ENCODE assay signal across 14 cellular contexts in genomic region chr6:18551228-18551627, GRCh38.
DNase-seq lines count a peak whose midpoint lies in the region; ATAC-seq, FAIRE-seq and TF ChIP-seq lines count a peak whose summit lies in the region.
"Had no signal": no experiment of that assay in that cellular context is flagged by ENCODE, and none has a peak within 500 bp of the region (broad histone marks: within the 10 kb centered on the region; RNA-seq: fewer than 3 reads in every experiment).

No MANE protein-coding gene starts in this region.

- H3K9ac ChIP-seq in mammary epithelial cell (ENCODE audit: insufficient read depth, low read length), result no peak overlapping the region
- no peak overlapping the region for H3K9ac ChIP-seq in keratinocyte (ENCODE audit: control insufficient read depth, extremely low read depth, insufficient read depth, low read length)

- intact Hi-C loops in mammary epithelial cell (cut with micrococcal nuclease), result no loop called here

- H2AFZ ChIP-seq in mammary epithelial cell (ENCODE audit: low read depth, low read length) (no peak overlapping the region), keratinocyte (ENCODE audit: control insufficient read depth, low read length) (no peak overlapping the region)

- H3K27ac ChIP-seq in mammary epithelial cell (ENCODE audit: insufficient read depth, low read depth, low read length), result no peak overlapping the region
- H3K27ac ChIP-seq in keratinocyte (ENCODE audit: control insufficient read depth, insufficient read depth, low read length), result no peak overlapping the region
- H3K27ac ChIP-seq: testis had no signal

- no peak for TF ChIP-seq CTCF in mammary epithelial cell (conservative IDR thresholded peaks at IDR 0.05 in 1 of 2, IDR thresholded peaks at IDR 0.05 in 1 of 2; ENCODE audit: extremely low read depth in 1 of 2, insufficient read depth in 1 of 2, low read depth in 1 of 2, low read length in 2 of 2)
- no peak for TF ChIP-seq CTCF in keratinocyte (optimal IDR thresholded peaks at IDR 0.05 in 1 of 3, IDR thresholded peaks at IDR 0.05 in 1 of 3, conservative IDR thresholded peaks at IDR 0.05 in 1 of 3; ENCODE audit: extremely low read depth in 1 of 3, insufficient read depth in 2 of 3, low read length in 3 of 3)

- in situ Hi-C loops in mammary epithelial cell (cut with MboI; ENCODE audit: low sequenced_read_pairs in 2 of 2), result no loop called here

- no peaks in the 10 kb centered on the region for H3K79me2 ChIP-seq in mammary epithelial cell (ENCODE audit: insufficient read depth, low read length)
- H3K79me2 ChIP-seq in keratinocyte (ENCODE audit: control insufficient read depth, insufficient read depth, low read length), result no peaks in the 10 kb centered on the region

- peak; percentile 61 for FAIRE-seq in keratinocyte (lab: Jason Lieb, UNC)
- no peak for FAIRE-seq in GM19239 (lab: Jason Lieb, UNC)
- FAIRE-seq: GM12878 had no signal

- H3K4me3 ChIP-seq in mammary epithelial cell (replicated peaks in 1 of 3; ENCODE audit: insufficient read depth in 1 of 3, low read depth in 2 of 3, low read length in 3 of 3) (no peak overlapping the region), keratinocyte (ENCODE audit: control insufficient read depth in 2 of 3, extremely low read depth in 1 of 3, insufficient read depth in 2 of 3, low read depth in 1 of 3, low read length in 3 of 3) (no peak overlapping the region)
- H3K4me3 ChIP-seq: GM12878, testis had no signal

- no peaks in the 10 kb centered on the region for H4K20me1 ChIP-seq in mammary epithelial cell (ENCODE audit: insufficient read depth, low read length)
- no peaks in the 10 kb centered on the region for H4K20me1 ChIP-seq in keratinocyte (ENCODE audit: control insufficient read depth, extremely low read depth, insufficient read depth, low read length)

- no peaks in the 10 kb centered on the region for H3K9me1 ChIP-seq in keratinocyte (ENCODE audit: control insufficient read depth, extremely low read depth, insufficient read depth, low read length)

- peaks cover 3% of the 10 kb centered on the region for H3K4me1 ChIP-seq in mammary epithelial cell (ENCODE audit: insufficient read depth, low read length)
- no peaks in the 10 kb centered on the region for H3K4me1 ChIP-seq in keratinocyte (ENCODE audit: control insufficient read depth, extremely low read depth, insufficient read depth, low read length)
- H3K4me1 ChIP-seq: testis had no signal

- H3K36me3 ChIP-seq in mammary epithelial cell (ENCODE audit: insufficient read depth, low read length), result no peaks in the 10 kb centered on the region
- H3K36me3 ChIP-seq in keratinocyte (ENCODE audit: control insufficient read depth in 2 of 2, extremely low read depth in 1 of 2, insufficient read depth in 2 of 2, low read length in 2 of 2), result no peaks in the 10 kb centered on the region

- no TSS peak for BruUV-seq in mammary epithelial cell (replicated peaks; lab: Mats Ljungman, UMichigan)

- CTCF ChIA-PET in mammary epithelial cell (lab: Charles Lee; ENCODE audit: low non-redundant PET), result no interaction called here

- dilution Hi-C loops in mammary epithelial cell (cut with HindIII; ENCODE audit: low sequenced_read_pairs), result no loop called here
- dilution Hi-C loops in keratinocyte (cut with MboI; ENCODE audit: extremely low pct_ligation_motif_present, low sequenced_read_pairs), result no loop called here

- no peaks in the 10 kb centered on the region for H3K9me3 ChIP-seq in mammary epithelial cell (replicated peaks; ENCODE audit: insufficient read depth, low read length)
- H3K9me3 ChIP-seq in keratinocyte (ENCODE audit: control insufficient read depth, low read depth, low read length), result no peaks in the 10 kb centered on the region
- H3K9me3 ChIP-seq: testis had no signal

- DNase-seq in AG08396 (ENCODE audit: low spot score) (peak; percentile 42), LHCN-M2 (ENCODE audit: low read depth) (peak; percentile 65), mammary epithelial cell (peak; percentile 76), keratinocyte (ENCODE audit: low read depth, low spot score) (no peak), GM19239 (ENCODE audit: insufficient read length, low spot score) (no peak), SHP77 treated with DMSO at 0.1 percent for 48 hours (lab: John Stamatoyannopoulos, UW) (no peak)
- DNase-seq: activated CD4-positive, CD25-positive, alpha-beta regulatory T cell treated with anti-CD3 and anti-CD28 coated beads, Interleukin-2, amount 50 U/mL, for 72 hours; cortex of kidney; NCI-H1417 treated with DMSO at 0.1 percent for 48 hours; NCI-H446 treated with DMSO at 0.1 percent for 48 hours; testis had no signal

- H3K4me2 ChIP-seq in mammary epithelial cell (ENCODE audit: insufficient read depth, low read depth, low read length) (no peak overlapping the region), keratinocyte (ENCODE audit: control insufficient read depth, extremely low read depth, insufficient read depth, low read depth, low read length) (no peak overlapping the region)

- H3K27me3 ChIP-seq in mammary epithelial cell (ENCODE audit: insufficient read depth, low read length) (peaks cover 3% of the 10 kb centered on the region), keratinocyte (ENCODE audit: control insufficient read depth, extremely low read depth, insufficient read depth, low read length) (no peaks in the 10 kb centered on the region)
- H3K27me3 ChIP-seq: testis had no signal

- 0% methylated on average over 2 of the region's 2 CpGs for WGBS in mammary epithelial cell (ENCODE audit: low coverage, missing lambda C conversion rate)

- no peak for ATAC-seq in HG03280 (IDR thresholded peaks at IDR 0.05; ENCODE audit: unreplicated experiment)
- no peak for ATAC-seq in GM19324 (IDR thresholded peaks at IDR 0.05; ENCODE audit: low FRiP score, unreplicated experiment)
- ATAC-seq: GM12878 had no signal

Comparison
In these comparisons a context has a peak if more than half of its experiments do, and no peak if none do; other contexts are left out.
1. DNase-seq: peak in AG08396 (single experiment), LHCN-M2 (single experiment) and mammary epithelial cell (single experiment); none in keratinocyte (single experiment), GM19239 (single experiment) and SHP77 treated with DMSO at 0.1 percent for 48 hours (single experiment).